ENCODE assay signal across 8 cellular contexts in the genomic region with DNA sequence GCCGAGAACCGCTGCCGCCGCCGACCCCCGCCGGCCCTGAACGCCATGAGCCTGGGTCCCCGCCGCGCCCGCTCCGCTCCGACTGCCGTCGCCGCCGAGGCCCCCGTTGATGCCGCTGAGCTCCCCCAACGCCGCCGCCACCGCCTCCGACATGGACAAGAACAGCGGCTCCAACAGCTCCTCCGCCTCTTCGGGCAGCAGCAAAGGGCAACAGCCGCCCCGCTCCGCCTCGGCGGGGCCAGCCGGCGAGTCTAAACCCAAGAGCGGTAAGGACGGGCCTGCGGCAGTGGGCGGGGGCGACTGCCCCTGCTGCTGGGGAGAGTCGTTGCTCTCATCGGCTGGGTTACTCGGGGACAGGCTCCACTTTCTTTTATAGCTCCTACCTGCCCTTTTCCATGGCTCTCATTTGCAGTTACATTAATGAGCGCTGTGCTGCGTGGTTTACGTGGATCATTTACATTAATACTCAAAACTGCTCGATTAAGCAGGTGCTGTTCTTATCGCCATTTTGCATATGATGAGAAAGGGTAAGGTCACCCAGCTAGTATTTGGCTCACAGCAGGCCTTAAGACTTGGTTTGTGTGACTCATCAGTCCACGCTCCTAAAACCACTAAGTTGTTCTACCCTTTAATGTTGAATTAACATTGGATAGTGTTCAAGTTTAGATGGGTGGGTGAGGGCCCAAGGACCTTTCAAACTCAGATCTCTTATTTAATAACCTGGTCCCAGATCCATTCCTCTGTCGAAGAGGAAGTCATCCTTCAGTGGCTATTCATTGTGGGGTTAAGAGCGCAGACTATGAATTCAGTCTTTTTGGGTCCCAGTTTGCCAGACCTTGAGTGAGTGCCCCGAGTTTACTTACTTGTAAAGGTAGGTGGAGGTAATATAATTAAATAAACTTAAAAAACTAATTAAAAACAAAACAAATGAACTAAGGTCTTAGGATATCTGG. TPM values are rescaled to one million over a fixed set of nuclear protein-coding genes. Genes with fewer than 3 reads are reported as not detected.
DNase-seq lines count a peak whose midpoint lies in the region; ATAC-seq and TF ChIP-seq lines count a peak whose summit lies in the region.

No MANE protein-coding gene starts in this region.

- TF ChIP-seq POLR2A in adrenal gland (IDR thresholded peaks at IDR 0.05), result peak in 1 of 2 donors; percentile 5

- H2AFZ ChIP-seq in hepatocyte, result peak overlapping the region; percentile 74

- no peak for TF ChIP-seq CTCF in adrenal gland (IDR thresholded peaks at IDR 0.05)
- TF ChIP-seq CTCF in hepatocyte (IDR thresholded peaks at IDR 0.05; ENCODE audit: poor library complexity), result no peak

- 1 to 4% (median 1%) methylated on average over 10 to 52 of the region's 52 CpGs for WGBS in adrenal gland, 4 donors
- 4% methylated on average over 49 of the region's 52 CpGs for WGBS in hepatocyte (ENCODE audit: low lambda C conversion rate, missing lambda C conversion rate)

- peak overlapping the region; percentile 88 for H3K4me2 ChIP-seq in hepatocyte

- no peaks in the 10 kb centered on the region for H3K9me2 ChIP-seq in hepatocyte (replicated peaks; ENCODE audit: insufficient read depth)

- H3K36me3 ChIP-seq in adrenal gland (replicated peaks in 1 of 2) (no peaks in the 10 kb centered on the region), hepatocyte (replicated peaks; ENCODE audit: insufficient read depth, low read depth) (no peaks in the 10 kb centered on the region)

- intact Hi-C loops in adrenal gland (cut with DNase I), result no loop called here

- DNase-seq in COLO668 (lab: John Stamatoyannopoulos, UW; ENCODE audit: unreplicated experiment) (peak; percentile 69), HUDEP-2 (lab: John Stamatoyannopoulos, UW; ENCODE audit: unreplicated experiment in 76 of 76) (peak in 53 of 76 experiments; percentile 5 to 72 (median 36)), SW480 (ENCODE audit: low spot score) (peak; percentile 76), adrenal gland (peak; percentile 43 to 63 (median 53)), hepatocyte (ENCODE audit: low spot score) (peak; percentile 78), GOT3 (lab: John Stamatoyannopoulos, UW) (no peak)

- H4K20me1 ChIP-seq in hepatocyte (ENCODE audit: insufficient read depth, poor library complexity, severe bottlenecking), result peaks cover 53% of the 10 kb centered on the region

- ATAC-seq in GM21360 (IDR thresholded peaks at IDR 0.05; ENCODE audit: unreplicated experiment), result peak; percentile 42

- peaks cover 58% of the 10 kb centered on the region for H3K79me2 ChIP-seq in hepatocyte

- H3K4me3 ChIP-seq in adrenal gland, result peak overlapping the region; percentile 13 to 98 (median 90)
- H3K4me3 ChIP-seq in hepatocyte, result peak overlapping the region; percentile 95
- peak overlapping the region; percentile 73 to 99 (median 92) for H3K4me3 ChIP-seq in skin epidermis

- peak overlapping the region; percentile 81 to 99 (median 97) for H3K27ac ChIP-seq in adrenal gland
- peak overlapping the region; percentile 93 for H3K27ac ChIP-seq in hepatocyte
- H3K27ac ChIP-seq in skin epidermis, result peak overlapping the region; percentile 82 to 100 (median 96)

- H3K9me3 ChIP-seq in adrenal gland (replicated peaks in 1 of 3) (no peaks in the 10 kb centered on the region), hepatocyte (ENCODE audit: low read depth) (no peaks in the 10 kb centered on the region)

- H3K27me3 ChIP-seq in adrenal gland (no peaks in the 10 kb centered on the region), hepatocyte (no peaks in the 10 kb centered on the region)

- H3K4me1 ChIP-seq in adrenal gland (replicated peaks in 1 of 2) (peaks cover 39 to 45% of the 10 kb centered on the region in 2 donors), hepatocyte (ENCODE audit: insufficient read depth) (peaks cover 41% of the 10 kb centered on the region)

RNA-seq across cellular contexts. Expression of a gene that starts 0.8 kb away (rescaled TPM):
- total RNA-seq in adrenal gland, result 100 to 1,000 TPM; 113 to 366 (median 257) TPM
- polyA plus RNA-seq in adrenal gland, result 100 to 1,000 TPM; 194 to 741 (median 572) TPM
- 48.5 and 83.9 TPM in 2 replicates for total RNA-seq in hepatocyte
- 128 and 142 TPM in 2 replicates for polyA plus RNA-seq in hepatocyte

RNA-seq across cellular contexts. Expression of a gene that starts 6.0 kb away (rescaled TPM):
- 10 to 100 TPM; 24.9 to 54.0 (median 34.7) TPM for total RNA-seq in adrenal gland
- polyA plus RNA-seq in adrenal gland, result 10 to 100 TPM; 31.9 to 46.6 (median 34.2) TPM
- total RNA-seq in hepatocyte, result 37.0 and 41.0 TPM in 2 replicates
- 38.7 and 40.7 TPM in 2 replicates for polyA plus RNA-seq in hepatocyte

RNA-seq across cellular contexts. Expression of a gene that starts 39.1 kb away (rescaled TPM):
- 100 to 1,000 TPM; 168 to 463 (median 296) TPM for total RNA-seq in adrenal gland
- 100 to 1,000 TPM; 301 to 378 (median 335) TPM for polyA plus RNA-seq in adrenal gland
- 383 and 418 TPM in 2 replicates for total RNA-seq in hepatocyte
- 630 and 641 TPM in 2 replicates for polyA plus RNA-seq in hepatocyte

RNA-seq across cellular contexts. Expression of a gene that starts 46.2 kb away (rescaled TPM):
- 10 to 100 TPM; 31.4 to 92.4 (median 62.4) TPM for total RNA-seq in adrenal gland
- 100 to 1,000 TPM in 2 of 3 donors, 10 to 100 TPM in 1; 69.0 to 158 (median 116) TPM for polyA plus RNA-seq in adrenal gland
- total RNA-seq in hepatocyte, result 29.3 and 34.0 TPM in 2 replicates
- polyA plus RNA-seq in hepatocyte, result 51.1 and 54.0 TPM in 2 replicates
